2 cellular contexts compared by ENCODE assay signal in genomic region chr12:56267443-56268071, GRCh38.
TF ChIP-seq lines count a peak whose summit lies in the region.

No MANE protein-coding gene starts in this region.

TF ChIP-seq in endothelial cell of umbilical vein, 7 proteins besides CTCF, POLR2A, EP300 and RAD21:
- TF ChIP-seq POLR2AphosphoS5 (IDR thresholded peaks at IDR 0.05; ENCODE audit: insufficient read depth, low read depth, low read length) (no peak), JUN (IDR thresholded peaks at IDR 0.05; ENCODE audit: borderline replicate concordance, insufficient read depth, insufficient read length, low read depth) (no peak), FOS (IDR thresholded peaks at IDR 0.05; ENCODE audit: borderline replicate concordance, insufficient read depth, low read length) (no peak)

TF ChIP-seq in GM12891, 5 proteins besides CTCF, POLR2A, EP300 and RAD21:
- TF ChIP-seq POLR2AphosphoS5 (IDR thresholded peaks at IDR 0.05; ENCODE audit: low read depth, low read length) (no peak), PAX5 (IDR thresholded peaks at IDR 0.05; ENCODE audit: insufficient read depth, low read length, severe bottlenecking) (no peak), TAF1 (IDR thresholded peaks at IDR 0.05; ENCODE audit: low read depth, low read length) (no peak), SPI1 (IDR thresholded peaks at IDR 0.05; ENCODE audit: low read depth, low read length) (no peak), POU2F2 (IDR thresholded peaks at IDR 0.05; ENCODE audit: low read depth, low read length) (no peak)
TF ChIP-seq in GM12891: peak in this region for 0.
